Comparison of ENCODE assay signal across 21 cellular contexts in the genomic region with DNA sequence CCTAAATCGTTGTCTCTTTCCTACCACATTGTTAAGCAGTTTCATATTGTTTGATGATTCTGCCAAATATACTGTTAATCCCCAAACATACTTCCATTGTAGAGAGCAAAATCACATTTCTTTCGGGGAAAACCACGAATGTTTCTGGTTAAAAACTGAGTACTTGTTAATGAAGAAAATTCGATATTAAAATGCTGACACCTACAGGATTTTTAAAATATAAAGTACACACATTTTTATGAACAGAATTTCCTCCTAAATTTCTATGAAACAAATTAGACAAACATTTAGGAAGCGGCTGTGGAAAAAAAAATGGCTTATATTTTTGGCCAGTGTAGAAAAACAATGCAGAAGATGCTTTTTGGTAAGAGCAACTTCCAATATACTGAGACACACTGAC.
DNase-seq lines count a peak whose midpoint lies in the region; ATAC-seq, FAIRE-seq and TF ChIP-seq lines count a peak whose summit lies in the region.
"Had no signal": no experiment of that assay in that cellular context is flagged by ENCODE, and none has a peak within 500 bp of the region (broad histone marks: within the 10 kb centered on the region; RNA-seq: fewer than 3 reads in every experiment).

No MANE protein-coding gene starts in this region.

- in situ Hi-C loops in K562 (cut with MboI): no loop called here

- H3K4me2 ChIP-seq in Loucy (ENCODE audit: low read depth, low read length, poor library complexity, severe bottlenecking) (no peak overlapping the region), K562 (ENCODE audit: insufficient read depth, low read length) (no peak overlapping the region)
- H3K4me2 ChIP-seq: BLaER1, GM23338 had no signal

- no peaks in the 10 kb centered on the region for H3K27me3 ChIP-seq in A673 (replicated peaks; ENCODE audit: insufficient read depth, low read depth, low read length, poor library complexity)
- no peaks in the 10 kb centered on the region for H3K27me3 ChIP-seq in Loucy (ENCODE audit: insufficient read depth, low read length, poor library complexity, severe bottlenecking)
- H3K27me3 ChIP-seq in K562 (ENCODE audit: control insufficient read depth in 2 of 2, insufficient read depth in 2 of 2, low read length in 2 of 2): no peaks in the 10 kb centered on the region
- H3K27me3 ChIP-seq: BLaER1 had no signal

- no peak for TF ChIP-seq RAD21 in K562 (CRISPR knock-in tag; conservative IDR thresholded peaks at IDR 0.05 in 1 of 2, IDR thresholded peaks at IDR 0.05 in 1 of 2)

- H3K9me3 Mint-ChIP-seq in activated CD4-positive, alpha-beta T cell treated with anti-CD3 and anti-CD28 coated beads, Interleukin-2, amount 10 ng/mL, durations not matched to agents 7 days and 5 days: no peaks in the 10 kb centered on the region
- H3K9me3 Mint-ChIP-seq: CD14-positive monocyte; CD8-positive, alpha-beta T cell; GM23338 had no signal

- ATAC-seq in K562: no peak
- ATAC-seq in GM19351 (IDR thresholded peaks at IDR 0.05; ENCODE audit: unreplicated experiment): no peak
- ATAC-seq: CD8-positive, alpha-beta T cell; GM12878; GM23338 had no signal

- no peaks in the 10 kb centered on the region for H3K9me1 ChIP-seq in K562 (ENCODE audit: control insufficient read depth, insufficient read depth, low read length)

- no peak for TF ChIP-seq POLR2A in K562 (conservative IDR thresholded peaks at IDR 0.05)

- H3K27me3 Mint-ChIP-seq in activated CD4-positive, alpha-beta T cell treated with anti-CD3 and anti-CD28 coated beads, Interleukin-2, amount 10 ng/mL, durations not matched to agents 7 days and 5 days: no peaks in the 10 kb centered on the region

- H3K9me3 ChIP-seq in A673 (ENCODE audit: low read depth, low read length, poor library complexity, severe bottlenecking) (no peaks in the 10 kb centered on the region), Loucy (ENCODE audit: insufficient read depth, low read depth, low read length) (no peaks in the 10 kb centered on the region), K562 (replicated peaks; ENCODE audit: control insufficient read depth, insufficient read depth, low read depth, low read length) (no peaks in the 10 kb centered on the region)
- H3K9me3 ChIP-seq: BLaER1 had no signal

- intact Hi-C loops in A673 (cut with micrococcal nuclease; ENCODE audit: unreplicated experiment): no loop called here
- intact Hi-C loops in K562 (cut with micrococcal nuclease): no loop called here

- H3F3A ChIP-seq in Loucy (ENCODE audit: low read depth): no peaks in the 10 kb centered on the region

- H3K4me3 Mint-ChIP-seq in activated CD4-positive, alpha-beta T cell treated with anti-CD3 and anti-CD28 coated beads, Interleukin-2, amount 10 ng/mL, durations not matched to agents 7 days and 5 days: no peak overlapping the region
- H3K4me3 Mint-ChIP-seq: CD14-positive monocyte; CD8-positive, alpha-beta T cell; GM23338 had no signal

- FAIRE-seq in A204.1 (lab: Jason Lieb, UNC) (peak; percentile 60), K562 (lab: Jason Lieb, UNC) (no peak)
- FAIRE-seq: GM12878, H54 had no signal

- POLR2A ChIA-PET in A673 (lab: Charles Lee; ENCODE audit: low non-redundant PET): no interaction called here
- POLR2A ChIA-PET in K562 (lab: Yijun Ruan, JAX): no interaction called here
- POLR2A ChIA-PET in HEK293T (lab: Yijun Ruan, JAX): no interaction called here
- POLR2A ChIA-PET in activated CD4-positive, alpha-beta T cell treated with anti-CD3 and anti-CD28 coated beads, Interleukin-2, amount 10 ng/mL, durations not matched to agents 7 days and 5 days (lab: Charles Lee): no interaction called here

- H3K4me3 ChIP-seq in A673 (ENCODE audit: low read depth, low read length, poor library complexity, severe bottlenecking): no peak overlapping the region
- H3K4me3 ChIP-seq in Loucy (ENCODE audit: low read length, poor library complexity, severe bottlenecking): no peak overlapping the region
- no peak overlapping the region for H3K4me3 ChIP-seq in K562
- H3K4me3 ChIP-seq: BLaER1, GM12878, GM23338 had no signal

- BruUV-seq in A673 (replicated peaks; lab: Mats Ljungman, UMichigan) (no TSS peak), K562 (replicated peaks; lab: Mats Ljungman, UMichigan) (no TSS peak)

- TF ChIP-seq CTCF in A673 (conservative IDR thresholded peaks at IDR 0.05; ENCODE audit: low read depth, low read length) (no peak), Loucy (conservative IDR thresholded peaks at IDR 0.05; ENCODE audit: low read length) (peak; percentile 15; the same call in 1 of the 2 replicates), K562 (IDR thresholded peaks at IDR 0.05 in 2 of 3, conservative IDR thresholded peaks at IDR 0.05 in 1 of 3; ENCODE audit: insufficient read depth in 2 of 3, low read depth in 1 of 3, low read length in 3 of 3) (no peak)

- peaks cover 30% of the 10 kb centered on the region for H3K36me3 ChIP-seq in A673 (ENCODE audit: insufficient read depth, low read length, poor library complexity, severe bottlenecking)
- peaks cover 53% of the 10 kb centered on the region; the same call in 1 of the 2 replicates for H3K36me3 ChIP-seq in Loucy (ENCODE audit: insufficient read depth, low read length)
- H3K36me3 ChIP-seq in K562 (ENCODE audit: control insufficient read depth, insufficient read depth, low read length): peaks cover 71% of the 10 kb centered on the region

- H3K36me3 Mint-ChIP-seq in activated CD4-positive, alpha-beta T cell treated with anti-CD3 and anti-CD28 coated beads, Interleukin-2, amount 10 ng/mL, durations not matched to agents 7 days and 5 days (ENCODE audit: low read depth): peaks cover 12% of the 10 kb centered on the region

- TF ChIP-seq EP300 in K562 (IDR thresholded peaks at IDR 0.05; ENCODE audit: low read length): no peak

- H3K79me2 ChIP-seq in Loucy (ENCODE audit: insufficient read depth, low read length): no peaks in the 10 kb centered on the region
- no peaks in the 10 kb centered on the region for H3K79me2 ChIP-seq in K562 (ENCODE audit: control insufficient read depth, insufficient read depth, low read length)

- H3K4me1 Mint-ChIP-seq in activated CD4-positive, alpha-beta T cell treated with anti-CD3 and anti-CD28 coated beads, Interleukin-2, amount 10 ng/mL, durations not matched to agents 7 days and 5 days: no peaks in the 10 kb centered on the region
- H3K4me1 Mint-ChIP-seq: CD14-positive monocyte, GM23338 had no signal

- H2AFZ ChIP-seq in Loucy (ENCODE audit: low read length) (no peak overlapping the region), K562 (ENCODE audit: low read depth, low read length) (no peak overlapping the region)
- H2AFZ ChIP-seq: GM23338 had no signal

- H3K4me1 ChIP-seq in A673 (ENCODE audit: insufficient read depth, low read length, poor library complexity, severe bottlenecking) (peaks cover 24% of the 10 kb centered on the region), Loucy (ENCODE audit: insufficient read depth, low read length, poor library complexity, severe bottlenecking) (no peaks in the 10 kb centered on the region), K562 (replicated peaks in 1 of 2; ENCODE audit: control insufficient read depth in 2 of 2, insufficient read depth in 2 of 2, low read length in 2 of 2) (no peaks in the 10 kb centered on the region)
- H3K4me1 ChIP-seq: BLaER1 had no signal

- WGBS in K562 (ENCODE audit: insufficient coverage, low coverage, missing lambda C conversion rate): 97% methylated on average over 5 of the region's 5 CpGs

- DNase-seq in A673 (ENCODE audit: low spot score) (no peak), K562 (ENCODE audit: extremely low read depth in 1 of 4, low spot score in 3 of 4) (no peak), hippocampal formation (lab: John Stamatoyannopoulos, UW) (no peak), HEK293T (ENCODE audit: extremely low spot score) (no peak)
- no peak for DNase-seq in activated CD4-positive, alpha-beta T cell treated with anti-CD3 and anti-CD28 coated beads, Interleukin-2, amount 10 ng/mL, durations not matched to agents 7 days and 5 days
- DNase-seq: Calu3; CD8-positive, alpha-beta T cell; DMS53; DND-41; EL; HCEC 1CT; Karpas-422; KBM-7 had no signal

- H3K27ac Mint-ChIP-seq in activated CD4-positive, alpha-beta T cell treated with anti-CD3 and anti-CD28 coated beads, Interleukin-2, amount 10 ng/mL, durations not matched to agents 7 days and 5 days: no peak overlapping the region
- H3K27ac Mint-ChIP-seq: CD8-positive, alpha-beta T cell; GM23338 had no signal

- CTCF ChIA-PET in A673 (lab: Charles Lee) (no interaction called here), K562 (lab: Yijun Ruan, JAX; ENCODE audit: low intra/inter-chr PET ratio) (no interaction called here), HEK293T (lab: Yijun Ruan, JAX) (no interaction called here)
- CTCF ChIA-PET in activated CD4-positive, alpha-beta T cell treated with anti-CD3 and anti-CD28 coated beads, Interleukin-2, amount 10 ng/mL, durations not matched to agents 7 days and 5 days (lab: Charles Lee): interaction anchor here (1.3 kb wide), 1 partner anchor 10 kb away, joined by 4 read pairs; no protein-coding TSS in a partner anchor

- no peak overlapping the region for H3K9ac ChIP-seq in Loucy (ENCODE audit: low read depth, low read length, poor library complexity, severe bottlenecking)
- H3K9ac ChIP-seq in K562 (ENCODE audit: insufficient read depth in 1 of 2, low read depth in 2 of 2, low read length in 2 of 2): no peak overlapping the region
- H3K9ac ChIP-seq: BLaER1 had no signal

- H4K20me1 ChIP-seq in Loucy (ENCODE audit: insufficient read depth, low read length, poor library complexity, severe bottlenecking): no peaks in the 10 kb centered on the region
- no peaks in the 10 kb centered on the region for H4K20me1 ChIP-seq in K562 (replicated peaks; ENCODE audit: control insufficient read depth, insufficient read depth, low read length)
- H4K20me1 ChIP-seq: BLaER1 had no signal

- H3K9me2 ChIP-seq in Loucy (replicated peaks; ENCODE audit: low read depth, low read length): no peaks in the 10 kb centered on the region

- peak overlapping the region; percentile 63 for H3K27ac ChIP-seq in A673 (ENCODE audit: low read depth, low read length, poor library complexity, severe bottlenecking)
- H3K27ac ChIP-seq in K562 (ENCODE audit: extremely low read depth, low read depth, low read length): no peak overlapping the region
- H3K27ac ChIP-seq: BLaER1 had no signal

TF ChIP-seq in K562, 482 proteins besides CTCF, POLR2A, EP300 and RAD21:
- TF ChIP-seq ZNF316 (IDR thresholded peaks at IDR 0.05) (peak; percentile 55), ZNF274 (IDR thresholded peaks at IDR 0.05; ENCODE audit: borderline replicate concordance, low read depth, low read length) (no peak)

TF ChIP-seq in HEK293T, 16 proteins besides CTCF, POLR2A, EP300 and RAD21:
- TF ChIP-seq HDGF (IDR thresholded peaks at IDR 0.05; ENCODE audit: borderline replicate concordance) (no peak), SP1 (IDR thresholded peaks at IDR 0.05) (no peak), FOXK2 (IDR thresholded peaks at IDR 0.05) (no peak), SUZ12 (IDR thresholded peaks at IDR 0.05) (no peak), ZNF384 (IDR thresholded peaks at IDR 0.05) (no peak)
